27 cellular contexts compared by ENCODE assay signal in genomic region chr10:51815723-51816122, GRCh38.
"Had no signal": no experiment of that assay in that cellular context is flagged by ENCODE, and none has a peak within 500 bp of the region (broad histone marks: within the 10 kb centered on the region; RNA-seq: fewer than 3 reads in every experiment).

No MANE protein-coding gene starts in this region.

- H3K9me3 Mint-ChIP-seq: activated CD8-positive, alpha-beta T cell treated with anti-CD3 and anti-CD28 coated beads for 36 hours; activated naive CD4-positive, alpha-beta T cell treated with anti-CD3 and anti-CD28 coated beads, Interleukin-2, amount 50 U/mL, for 24 hours; activated T-cell treated with anti-CD3 and anti-CD28 coated beads, Interleukin-2, amount 50 U/mL, for 4 hours; activated T-helper 17 cell treated with anti-CD3 and anti-CD28 coated beads, Interleukin-2, amount 50 U/mL, for 72 hours; central memory CD8-positive, alpha-beta T cell; nephron; stimulated activated effector memory CD8-positive, alpha-beta T cell treated with anti-CD3 and anti-CD28 coated beads, Interleukin-12 subunit alpha, Interleukin-12 subunit beta, amount 100 ng/mL, for 72 hours; stimulated activated naive CD8-positive, alpha-beta T cell treated with anti-CD3 and anti-CD28 coated beads, Interleukin-15, Interleukin-2, amounts not matched to agents 100 ng/mL and 50 ng/mL, for 24 hours; T-helper 1 cell treated with Interleukin-12 subunit alpha and Interleukin-12 subunit beta and Interleukin-4 antibody, amounts not matched to agents 30 μg/mL and 1 μg/mL, for 36 hours; type B pancreatic cell had no signal

- H3K4me1 ChIP-seq: gastrocnemius medialis, left ventricle myocardium inferior, prostate gland, uterus had no signal

- H3K4me3 Mint-ChIP-seq: activated CD8-positive, alpha-beta T cell treated with anti-CD3 and anti-CD28 coated beads for 36 hours; activated naive CD4-positive, alpha-beta T cell treated with anti-CD3 and anti-CD28 coated beads, Interleukin-2, amount 50 U/mL, for 24 hours; activated T-cell treated with anti-CD3 and anti-CD28 coated beads, Interleukin-2, amount 50 U/mL, for 4 hours; activated T-helper 17 cell treated with anti-CD3 and anti-CD28 coated beads, Interleukin-2, amount 50 U/mL, for 72 hours; central memory CD8-positive, alpha-beta T cell; nephron; stimulated activated effector memory CD8-positive, alpha-beta T cell treated with anti-CD3 and anti-CD28 coated beads, Interleukin-12 subunit alpha, Interleukin-12 subunit beta, amount 100 ng/mL, for 72 hours; stimulated activated naive CD8-positive, alpha-beta T cell treated with anti-CD3 and anti-CD28 coated beads, Interleukin-15, Interleukin-2, amounts not matched to agents 100 ng/mL and 50 ng/mL, for 24 hours; T-helper 1 cell treated with Interleukin-12 subunit alpha and Interleukin-12 subunit beta and Interleukin-4 antibody, amounts not matched to agents 30 μg/mL and 1 μg/mL, for 36 hours; type B pancreatic cell had no signal

- ATAC-seq: activated CD8-positive, alpha-beta T cell treated with anti-CD3 and anti-CD28 coated beads for 36 hours; activated T-cell treated with anti-CD3 and anti-CD28 coated beads, Interleukin-2, amount 50 U/mL, for 4 hours; activated T-helper 17 cell treated with anti-CD3 and anti-CD28 coated beads, Interleukin-2, amount 50 U/mL, for 72 hours; gastrocnemius medialis; sciatic nerve; stimulated activated effector memory CD8-positive, alpha-beta T cell treated with anti-CD3 and anti-CD28 coated beads, Interleukin-12 subunit alpha, Interleukin-12 subunit beta, amount 100 ng/mL, for 72 hours had no signal

- H3K27me3 ChIP-seq: gastrocnemius medialis, ovary, uterus had no signal

- H3K4me1 Mint-ChIP-seq: activated naive CD4-positive, alpha-beta T cell treated with anti-CD3 and anti-CD28 coated beads, Interleukin-2, amount 50 U/mL, for 24 hours; activated T-helper 17 cell treated with anti-CD3 and anti-CD28 coated beads, Interleukin-2, amount 50 U/mL, for 72 hours; central memory CD8-positive, alpha-beta T cell; stimulated activated effector memory CD8-positive, alpha-beta T cell treated with anti-CD3 and anti-CD28 coated beads, Interleukin-12 subunit alpha, Interleukin-12 subunit beta, amount 100 ng/mL, for 72 hours had no signal

- H3K36me3 Mint-ChIP-seq: activated naive CD4-positive, alpha-beta T cell treated with anti-CD3 and anti-CD28 coated beads, Interleukin-2, amount 50 U/mL, for 24 hours; stimulated activated effector memory CD8-positive, alpha-beta T cell treated with anti-CD3 and anti-CD28 coated beads, Interleukin-12 subunit alpha, Interleukin-12 subunit beta, amount 100 ng/mL, for 72 hours; type B pancreatic cell had no signal

- H3K9me3 ChIP-seq: gastrocnemius medialis, left ventricle myocardium inferior, ovary, prostate gland, thoracic aorta, uterus had no signal

- H3K27ac ChIP-seq: gastrocnemius medialis, left ventricle myocardium inferior, ovary, prostate gland, skin epidermis, uterus had no signal

- DNase-seq: activated CD4-positive, alpha-beta T cell treated with anti-CD3 and anti-CD28 coated beads for 1 hour; activated CD4-positive, alpha-beta T cell treated with anti-CD3 and anti-CD28 coated beads, Interleukin-2, amount 50 U/mL, for 1 hour; activated CD8-positive, alpha-beta T cell treated with anti-CD3 and anti-CD28 coated beads for 36 hours; activated T-cell treated with anti-CD3 and anti-CD28 coated beads, Interleukin-2, amount 50 U/mL, for 4 hours; dermis blood vessel endothelial cell; effector CD8-positive, alpha-beta T cell; gastrocnemius medialis; hippocampal formation; left ventricle myocardium inferior; ovary; retina; stimulated activated CD4-positive, alpha-beta T cell treated with anti-CD3 and anti-CD28 coated beads, Interleukin-4, amount 100 ng/mL, for 24 hours; SW 1271; T-helper 9 cell; uterus had no signal

- H3K36me3 ChIP-seq: gastrocnemius medialis, left ventricle myocardium inferior, ovary, prostate gland, thoracic aorta, uterus had no signal

- H3K4me3 ChIP-seq: gastrocnemius medialis, left ventricle myocardium inferior, ovary, prostate gland, skin epidermis, thoracic aorta, uterus had no signal

- H3K27ac Mint-ChIP-seq: activated CD8-positive, alpha-beta T cell treated with anti-CD3 and anti-CD28 coated beads for 36 hours; activated naive CD4-positive, alpha-beta T cell treated with anti-CD3 and anti-CD28 coated beads, Interleukin-2, amount 50 U/mL, for 24 hours; activated T-helper 17 cell treated with anti-CD3 and anti-CD28 coated beads, Interleukin-2, amount 50 U/mL, for 72 hours; nephron; stimulated activated effector memory CD8-positive, alpha-beta T cell treated with anti-CD3 and anti-CD28 coated beads, Interleukin-12 subunit alpha, Interleukin-12 subunit beta, amount 100 ng/mL, for 72 hours; stimulated activated naive CD8-positive, alpha-beta T cell treated with anti-CD3 and anti-CD28 coated beads, Interleukin-15, Interleukin-2, amounts not matched to agents 100 ng/mL and 50 ng/mL, for 24 hours; T-helper 1 cell treated with Interleukin-12 subunit alpha and Interleukin-12 subunit beta and Interleukin-4 antibody, amounts not matched to agents 30 μg/mL and 1 μg/mL, for 36 hours; type B pancreatic cell had no signal

- H3K27me3 Mint-ChIP-seq: central memory CD8-positive, alpha-beta T cell had no signal
